ENCODE assay signal across 2 cellular contexts in the genomic region with DNA sequence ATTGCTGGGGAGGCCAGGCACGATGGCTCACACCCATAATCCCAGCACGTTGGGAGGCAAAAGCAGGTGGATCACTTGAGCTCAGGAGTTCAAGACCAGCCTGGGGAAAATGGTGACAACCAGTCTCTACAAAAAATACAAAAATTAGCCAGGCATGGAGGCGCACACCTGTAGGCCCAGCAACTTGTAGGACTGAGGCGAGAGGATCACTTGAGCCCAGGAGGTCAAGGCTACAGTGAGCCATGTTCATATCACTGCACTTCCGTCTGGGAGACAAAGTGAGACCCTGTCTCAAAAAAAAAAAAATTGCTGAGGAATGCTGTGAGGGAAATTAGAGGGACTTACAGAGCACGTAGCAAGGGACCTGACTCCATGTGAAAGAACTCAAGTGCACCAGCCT.
TF ChIP-seq lines count a peak whose summit lies in the region.

No MANE protein-coding gene starts in this region.

TF ChIP-seq in HCT116, 20 proteins besides CTCF, POLR2A, EP300 and RAD21:
- no peak for TF ChIP-seq CEBPB (IDR thresholded peaks at IDR 0.05; ENCODE audit: low read depth)
- TF ChIP-seq, protein P1, sequence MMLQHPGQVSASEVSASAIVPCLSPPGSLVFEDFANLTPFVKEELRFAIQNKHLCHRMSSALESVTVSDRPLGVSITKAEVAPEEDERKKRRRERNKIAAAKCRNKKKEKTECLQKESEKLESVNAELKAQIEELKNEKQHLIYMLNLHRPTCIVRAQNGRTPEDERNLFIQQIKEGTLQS (IDR thresholded peaks at IDR 0.05) = no peak
- TF ChIP-seq, protein P2, sequence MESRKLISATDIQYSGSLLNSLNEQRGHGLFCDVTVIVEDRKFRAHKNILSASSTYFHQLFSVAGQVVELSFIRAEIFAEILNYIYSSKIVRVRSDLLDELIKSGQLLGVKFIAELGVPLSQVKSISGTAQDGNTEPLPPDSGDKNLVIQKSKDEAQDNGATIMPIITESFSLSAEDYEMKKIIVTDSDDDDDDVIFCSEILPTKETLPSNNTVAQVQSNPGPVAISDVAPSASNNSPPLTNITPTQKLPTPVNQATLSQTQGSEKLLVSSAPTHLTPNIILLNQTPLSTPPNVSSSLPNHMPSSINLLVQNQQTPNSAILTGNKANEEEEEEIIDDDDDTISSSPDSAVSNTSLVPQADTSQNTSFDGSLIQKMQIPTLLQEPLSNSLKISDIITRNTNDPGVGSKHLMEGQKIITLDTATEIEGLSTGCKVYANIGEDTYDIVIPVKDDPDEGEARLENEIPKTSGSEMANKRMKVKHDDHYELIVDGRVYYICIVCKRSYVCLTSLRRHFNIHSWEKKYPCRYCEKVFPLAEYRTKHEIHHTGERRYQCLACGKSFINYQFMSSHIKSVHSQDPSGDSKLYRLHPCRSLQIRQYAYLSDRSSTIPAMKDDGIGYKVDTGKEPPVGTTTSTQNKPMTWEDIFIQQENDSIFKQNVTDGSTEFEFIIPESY (IDR thresholded peaks at IDR 0.05; ENCODE audit: extremely low read depth, insufficient replicate concordance, low read length) = no peak
- no peak for TF ChIP-seq EZH2phosphoT487 (IDR thresholded peaks at IDR 0.05; ENCODE audit: borderline replicate concordance)
- no peak for TF ChIP-seq ELF1 (IDR thresholded peaks at IDR 0.05; ENCODE audit: borderline replicate concordance, low read depth)
- no peak for TF ChIP-seq POLR2AphosphoS5 (IDR thresholded peaks at IDR 0.05; ENCODE audit: low read depth, low read length)
- TF ChIP-seq CBX3 (IDR thresholded peaks at IDR 0.05; ENCODE audit: low read depth) = no peak

TF ChIP-seq in WTC11, 78 proteins besides CTCF, POLR2A, EP300 and RAD21:
- TF ChIP-seq, protein P3, sequence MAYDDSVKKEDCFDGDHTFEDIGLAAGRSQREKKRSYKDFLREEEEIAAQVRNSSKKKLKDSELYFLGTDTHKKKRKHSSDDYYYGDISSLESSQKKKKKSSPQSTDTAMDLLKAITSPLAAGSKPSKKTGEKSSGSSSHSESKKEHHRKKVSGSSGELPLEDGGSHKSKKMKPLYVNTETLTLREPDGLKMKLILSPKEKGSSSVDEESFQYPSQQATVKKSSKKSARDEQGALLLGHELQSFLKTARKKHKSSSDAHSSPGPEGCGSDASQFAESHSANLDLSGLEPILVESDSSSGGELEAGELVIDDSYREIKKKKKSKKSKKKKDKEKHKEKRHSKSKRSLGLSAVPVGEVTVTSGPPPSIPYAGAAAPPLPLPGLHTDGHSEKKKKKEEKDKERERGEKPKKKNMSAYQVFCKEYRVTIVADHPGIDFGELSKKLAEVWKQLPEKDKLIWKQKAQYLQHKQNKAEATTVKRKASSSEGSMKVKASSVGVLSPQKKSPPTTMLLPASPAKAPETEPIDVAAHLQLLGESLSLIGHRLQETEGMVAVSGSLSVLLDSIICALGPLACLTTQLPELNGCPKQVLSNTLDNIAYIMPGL (CRISPR knock-in tag; IDR thresholded peaks at IDR 0.05) = no peak
- no peak for TF ChIP-seq ZNF423 (CRISPR knock-in tag; IDR thresholded peaks at IDR 0.05)
- no peak for TF ChIP-seq ZNF121 (CRISPR knock-in tag; IDR thresholded peaks at IDR 0.05)
- TF ChIP-seq, protein P4, sequence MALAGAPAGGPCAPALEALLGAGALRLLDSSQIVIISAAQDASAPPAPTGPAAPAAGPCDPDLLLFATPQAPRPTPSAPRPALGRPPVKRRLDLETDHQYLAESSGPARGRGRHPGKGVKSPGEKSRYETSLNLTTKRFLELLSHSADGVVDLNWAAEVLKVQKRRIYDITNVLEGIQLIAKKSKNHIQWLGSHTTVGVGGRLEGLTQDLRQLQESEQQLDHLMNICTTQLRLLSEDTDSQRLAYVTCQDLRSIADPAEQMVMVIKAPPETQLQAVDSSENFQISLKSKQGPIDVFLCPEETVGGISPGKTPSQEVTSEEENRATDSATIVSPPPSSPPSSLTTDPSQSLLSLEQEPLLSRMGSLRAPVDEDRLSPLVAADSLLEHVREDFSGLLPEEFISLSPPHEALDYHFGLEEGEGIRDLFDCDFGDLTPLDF (CRISPR knock-in tag; IDR thresholded peaks at IDR 0.05) = no peak
- TF ChIP-seq ATF1 (CRISPR knock-in tag; IDR thresholded peaks at IDR 0.05) = no peak
- TF ChIP-seq, protein P5, sequence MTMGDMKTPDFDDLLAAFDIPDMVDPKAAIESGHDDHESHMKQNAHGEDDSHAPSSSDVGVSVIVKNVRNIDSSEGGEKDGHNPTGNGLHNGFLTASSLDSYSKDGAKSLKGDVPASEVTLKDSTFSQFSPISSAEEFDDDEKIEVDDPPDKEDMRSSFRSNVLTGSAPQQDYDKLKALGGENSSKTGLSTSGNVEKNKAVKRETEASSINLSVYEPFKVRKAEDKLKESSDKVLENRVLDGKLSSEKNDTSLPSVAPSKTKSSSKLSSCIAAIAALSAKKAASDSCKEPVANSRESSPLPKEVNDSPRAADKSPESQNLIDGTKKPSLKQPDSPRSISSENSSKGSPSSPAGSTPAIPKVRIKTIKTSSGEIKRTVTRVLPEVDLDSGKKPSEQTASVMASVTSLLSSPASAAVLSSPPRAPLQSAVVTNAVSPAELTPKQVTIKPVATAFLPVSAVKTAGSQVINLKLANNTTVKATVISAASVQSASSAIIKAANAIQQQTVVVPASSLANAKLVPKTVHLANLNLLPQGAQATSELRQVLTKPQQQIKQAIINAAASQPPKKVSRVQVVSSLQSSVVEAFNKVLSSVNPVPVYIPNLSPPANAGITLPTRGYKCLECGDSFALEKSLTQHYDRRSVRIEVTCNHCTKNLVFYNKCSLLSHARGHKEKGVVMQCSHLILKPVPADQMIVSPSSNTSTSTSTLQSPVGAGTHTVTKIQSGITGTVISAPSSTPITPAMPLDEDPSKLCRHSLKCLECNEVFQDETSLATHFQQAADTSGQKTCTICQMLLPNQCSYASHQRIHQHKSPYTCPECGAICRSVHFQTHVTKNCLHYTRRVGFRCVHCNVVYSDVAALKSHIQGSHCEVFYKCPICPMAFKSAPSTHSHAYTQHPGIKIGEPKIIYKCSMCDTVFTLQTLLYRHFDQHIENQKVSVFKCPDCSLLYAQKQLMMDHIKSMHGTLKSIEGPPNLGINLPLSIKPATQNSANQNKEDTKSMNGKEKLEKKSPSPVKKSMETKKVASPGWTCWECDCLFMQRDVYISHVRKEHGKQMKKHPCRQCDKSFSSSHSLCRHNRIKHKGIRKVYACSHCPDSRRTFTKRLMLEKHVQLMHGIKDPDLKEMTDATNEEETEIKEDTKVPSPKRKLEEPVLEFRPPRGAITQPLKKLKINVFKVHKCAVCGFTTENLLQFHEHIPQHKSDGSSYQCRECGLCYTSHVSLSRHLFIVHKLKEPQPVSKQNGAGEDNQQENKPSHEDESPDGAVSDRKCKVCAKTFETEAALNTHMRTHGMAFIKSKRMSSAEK (CRISPR knock-in tag; IDR thresholded peaks at IDR 0.05; ENCODE audit: borderline replicate concordance) = no peak
- no peak for TF ChIP-seq TEAD1 (CRISPR knock-in tag; IDR thresholded peaks at IDR 0.05)
- TF ChIP-seq, protein P6, sequence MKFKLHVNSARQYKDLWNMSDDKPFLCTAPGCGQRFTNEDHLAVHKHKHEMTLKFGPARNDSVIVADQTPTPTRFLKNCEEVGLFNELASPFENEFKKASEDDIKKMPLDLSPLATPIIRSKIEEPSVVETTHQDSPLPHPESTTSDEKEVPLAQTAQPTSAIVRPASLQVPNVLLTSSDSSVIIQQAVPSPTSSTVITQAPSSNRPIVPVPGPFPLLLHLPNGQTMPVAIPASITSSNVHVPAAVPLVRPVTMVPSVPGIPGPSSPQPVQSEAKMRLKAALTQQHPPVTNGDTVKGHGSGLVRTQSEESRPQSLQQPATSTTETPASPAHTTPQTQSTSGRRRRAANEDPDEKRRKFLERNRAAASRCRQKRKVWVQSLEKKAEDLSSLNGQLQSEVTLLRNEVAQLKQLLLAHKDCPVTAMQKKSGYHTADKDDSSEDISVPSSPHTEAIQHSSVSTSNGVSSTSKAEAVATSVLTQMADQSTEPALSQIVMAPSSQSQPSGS (CRISPR knock-in tag; IDR thresholded peaks at IDR 0.05; ENCODE audit: borderline replicate concordance, low read depth) = no peak
- TF ChIP-seq ZNF317 (CRISPR knock-in tag; IDR thresholded peaks at IDR 0.05; ENCODE audit: borderline replicate concordance, low read depth) = no peak
- TF ChIP-seq, protein P7, sequence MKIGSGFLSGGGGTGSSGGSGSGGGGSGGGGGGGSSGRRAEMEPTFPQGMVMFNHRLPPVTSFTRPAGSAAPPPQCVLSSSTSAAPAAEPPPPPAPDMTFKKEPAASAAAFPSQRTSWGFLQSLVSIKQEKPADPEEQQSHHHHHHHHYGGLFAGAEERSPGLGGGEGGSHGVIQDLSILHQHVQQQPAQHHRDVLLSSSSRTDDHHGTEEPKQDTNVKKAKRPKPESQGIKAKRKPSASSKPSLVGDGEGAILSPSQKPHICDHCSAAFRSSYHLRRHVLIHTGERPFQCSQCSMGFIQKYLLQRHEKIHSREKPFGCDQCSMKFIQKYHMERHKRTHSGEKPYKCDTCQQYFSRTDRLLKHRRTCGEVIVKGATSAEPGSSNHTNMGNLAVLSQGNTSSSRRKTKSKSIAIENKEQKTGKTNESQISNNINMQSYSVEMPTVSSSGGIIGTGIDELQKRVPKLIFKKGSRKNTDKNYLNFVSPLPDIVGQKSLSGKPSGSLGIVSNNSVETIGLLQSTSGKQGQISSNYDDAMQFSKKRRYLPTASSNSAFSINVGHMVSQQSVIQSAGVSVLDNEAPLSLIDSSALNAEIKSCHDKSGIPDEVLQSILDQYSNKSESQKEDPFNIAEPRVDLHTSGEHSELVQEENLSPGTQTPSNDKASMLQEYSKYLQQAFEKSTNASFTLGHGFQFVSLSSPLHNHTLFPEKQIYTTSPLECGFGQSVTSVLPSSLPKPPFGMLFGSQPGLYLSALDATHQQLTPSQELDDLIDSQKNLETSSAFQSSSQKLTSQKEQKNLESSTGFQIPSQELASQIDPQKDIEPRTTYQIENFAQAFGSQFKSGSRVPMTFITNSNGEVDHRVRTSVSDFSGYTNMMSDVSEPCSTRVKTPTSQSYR (CRISPR knock-in tag; IDR thresholded peaks at IDR 0.05) = no peak
- TF ChIP-seq, protein P8, sequence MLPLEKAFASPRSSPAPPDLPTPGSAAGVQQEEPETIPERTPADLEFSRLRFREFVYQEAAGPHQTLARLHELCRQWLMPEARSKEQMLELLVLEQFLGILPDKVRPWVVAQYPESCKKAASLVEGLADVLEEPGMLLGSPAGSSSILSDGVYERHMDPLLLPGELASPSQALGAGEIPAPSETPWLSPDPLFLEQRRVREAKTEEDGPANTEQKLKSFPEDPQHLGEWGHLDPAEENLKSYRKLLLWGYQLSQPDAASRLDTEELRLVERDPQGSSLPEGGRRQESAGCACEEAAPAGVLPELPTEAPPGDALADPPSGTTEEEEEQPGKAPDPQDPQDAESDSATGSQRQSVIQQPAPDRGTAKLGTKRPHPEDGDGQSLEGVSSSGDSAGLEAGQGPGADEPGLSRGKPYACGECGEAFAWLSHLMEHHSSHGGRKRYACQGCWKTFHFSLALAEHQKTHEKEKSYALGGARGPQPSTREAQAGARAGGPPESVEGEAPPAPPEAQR (CRISPR knock-in tag; IDR thresholded peaks at IDR 0.05) = no peak
- TF ChIP-seq GTF2I (CRISPR knock-in tag; conservative IDR thresholded peaks at IDR 0.05) = no peak
- TF ChIP-seq TEAD4 (CRISPR knock-in tag; IDR thresholded peaks at IDR 0.05) = no peak
- TF ChIP-seq, protein P9, sequence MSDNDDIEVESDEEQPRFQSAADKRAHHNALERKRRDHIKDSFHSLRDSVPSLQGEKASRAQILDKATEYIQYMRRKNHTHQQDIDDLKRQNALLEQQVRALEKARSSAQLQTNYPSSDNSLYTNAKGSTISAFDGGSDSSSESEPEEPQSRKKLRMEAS (CRISPR knock-in tag; IDR thresholded peaks at IDR 0.05) = no peak
- TF ChIP-seq, protein P1 (CRISPR knock-in tag; conservative IDR thresholded peaks at IDR 0.05) = no peak
- TF ChIP-seq NFATC4 (CRISPR knock-in tag; IDR thresholded peaks at IDR 0.05) = no peak
